In genomic region chr11:45905576-45905975, GRCh38 we compare ENCODE assay signal across 3 cellular contexts. TPM values are rescaled to one million over a fixed set of nuclear protein-coding genes. Genes with fewer than 3 reads are reported as not detected.
"Had no signal": no experiment of that assay in that cellular context is flagged by ENCODE, and none has a peak within 500 bp of the region (broad histone marks: within the 10 kb centered on the region; RNA-seq: fewer than 3 reads in every experiment).

No MANE protein-coding gene starts in this region.

RNA-seq across cellular contexts. Expression of gene FREY1, which starts 1.5 kb away (rescaled TPM):
- total RNA-seq: Right ventricle myocardium superior had no signal
- polyA plus RNA-seq: aorta, cardiac muscle cell had no signal

RNA-seq across cellular contexts. Expression of gene LARGE2, which starts 16.9 kb away (rescaled TPM):
- total RNA-seq: Right ventricle myocardium superior had no signal
- polyA plus RNA-seq: aorta had no signal
